In genomic region chr9:128884164-128884563, GRCh38 we compare ENCODE assay signal across 10 cellular contexts. TPM values are rescaled to one million over a fixed set of nuclear protein-coding genes. Genes with fewer than 3 reads are reported as not detected.
DNase-seq lines count a peak whose midpoint lies in the region; ATAC-seq and TF ChIP-seq lines count a peak whose summit lies in the region.
"Had no signal": no experiment of that assay in that cellular context is flagged by ENCODE, and none has a peak within 500 bp of the region (broad histone marks: within the 10 kb centered on the region; RNA-seq: fewer than 3 reads in every experiment).

No MANE protein-coding gene starts in this region.

- no peak for TF ChIP-seq CTCF in DND-41 (IDR thresholded peaks at IDR 0.05; ENCODE audit: borderline replicate concordance, extremely low read depth, low read length, poor library complexity, severe bottlenecking)
- TF ChIP-seq CTCF in RWPE2 (IDR thresholded peaks at IDR 0.05; ENCODE audit: poor library complexity, severe bottlenecking), result no peak
- no peak for TF ChIP-seq CTCF in epithelial cell of esophagus (IDR thresholded peaks at IDR 0.05; ENCODE audit: insufficient read depth, low read depth, low read length, missing control alignments)
- TF ChIP-seq CTCF in progenitor cell of endocrine pancreas (IDR thresholded peaks at IDR 0.05; ENCODE audit: unreplicated experiment), result no peak

- H3K27ac Mint-ChIP-seq in progenitor cell of endocrine pancreas, result peak overlapping the region; percentile 52

- H3K9me3 ChIP-seq in DND-41 (ENCODE audit: insufficient read depth, low read length, severe bottlenecking), result no peaks in the 10 kb centered on the region
- no peaks in the 10 kb centered on the region for H3K9me3 ChIP-seq in RWPE2 (ENCODE audit: severe bottlenecking)

- peaks cover 79% of the 10 kb centered on the region for H3K79me2 ChIP-seq in DND-41 (ENCODE audit: insufficient read depth, low read length)

- H3K4me1 ChIP-seq in DND-41 (ENCODE audit: insufficient read depth, low read length), result peaks cover 26% of the 10 kb centered on the region
- H3K4me1 ChIP-seq in RWPE2 (ENCODE audit: insufficient read depth, poor library complexity, severe bottlenecking), result peaks cover 26% of the 10 kb centered on the region

- no peak for ATAC-seq in DND-41 (ENCODE audit: insufficient read depth, low read depth)
- no peak for ATAC-seq in RWPE2 (ENCODE audit: low read depth)
- ATAC-seq in GM19351 (IDR thresholded peaks at IDR 0.05; ENCODE audit: unreplicated experiment), result no peak

- peaks cover 16% of the 10 kb centered on the region for H4K20me1 ChIP-seq in DND-41 (ENCODE audit: insufficient read depth, low read length)

- peaks cover 20% of the 10 kb centered on the region for H3K4me1 Mint-ChIP-seq in progenitor cell of endocrine pancreas (ENCODE audit: low read depth)

- peak overlapping the region; percentile 38 for H3K4me3 Mint-ChIP-seq in progenitor cell of endocrine pancreas (ENCODE audit: low read depth)

- H3K27ac ChIP-seq in DND-41 (ENCODE audit: low read length) (no peak overlapping the region), RWPE2 (ENCODE audit: poor library complexity, severe bottlenecking) (peak overlapping the region; percentile 91)

- no peaks in the 10 kb centered on the region for H3K27me3 Mint-ChIP-seq in progenitor cell of endocrine pancreas

- peak overlapping the region; percentile 92 for H3K4me2 ChIP-seq in DND-41 (ENCODE audit: insufficient read depth, low read length)

- no peak overlapping the region for H3K9ac ChIP-seq in DND-41 (ENCODE audit: low read depth, low read length)

- H3K27me3 ChIP-seq in DND-41 (ENCODE audit: insufficient read depth, low read length, poor library complexity) (no peaks in the 10 kb centered on the region), RWPE2 (ENCODE audit: insufficient read depth, poor library complexity, severe bottlenecking) (no peaks in the 10 kb centered on the region)

- H2AFZ ChIP-seq in DND-41 (ENCODE audit: low read depth, low read length), result no peak overlapping the region

- DNase-seq in DND-41 (no peak), RWPE2 (ENCODE audit: low spot score) (no peak), epithelial cell of esophagus (ENCODE audit: low read depth) (no peak), progenitor cell of endocrine pancreas (ENCODE audit: low spot score, unreplicated experiment) (no peak), HUDEP-2 (lab: John Stamatoyannopoulos, UW; ENCODE audit: unreplicated experiment in 76 of 76) (no peak), dermis blood vessel endothelial cell (no peak)
- DNase-seq in effector CD4-positive, alpha-beta T cell, result no peak
- DNase-seq: OCI-M1; stimulated activated CD4-positive, alpha-beta T cell treated with anti-CD3 and anti-CD28 coated beads, Interleukin-4, amount 100 ng/mL, for 1 hour had no signal

- no peaks in the 10 kb centered on the region for H3K9me3 Mint-ChIP-seq in progenitor cell of endocrine pancreas (ENCODE audit: low read depth)

- H3K36me3 ChIP-seq in DND-41 (ENCODE audit: insufficient read depth, low read length) (peaks cover 34% of the 10 kb centered on the region), RWPE2 (ENCODE audit: low read depth) (peaks cover 59% of the 10 kb centered on the region)

- peaks cover 4% of the 10 kb centered on the region for H3K36me3 Mint-ChIP-seq in progenitor cell of endocrine pancreas (ENCODE audit: insufficient read depth)

- H3K4me3 ChIP-seq in DND-41 (ENCODE audit: low read depth in 1 of 2, low read length in 2 of 2) (peak overlapping the region in 1 of 2 experiments; percentile 27; a peak in 1 of 4 replicates), RWPE2 (ENCODE audit: severe bottlenecking) (no peak overlapping the region), epithelial cell of esophagus (ENCODE audit: low read length) (peak overlapping the region; percentile 98)

RNA-seq across cellular contexts. Expression of gene LRRC8A, which starts 2.2 kb away (rescaled TPM):
- total RNA-seq in progenitor cell of endocrine pancreas (38.2 and 38.8 TPM in 2 replicates), dermis blood vessel endothelial cell (102 and 154 TPM in 2 replicates)

RNA-seq across cellular contexts. Expression of gene KYAT1, which starts 2.4 kb away (rescaled TPM):
- total RNA-seq in progenitor cell of endocrine pancreas, result 11.5 and 11.7 TPM in 2 replicates
- 5.3 and 9.7 TPM in 2 replicates for total RNA-seq in dermis blood vessel endothelial cell

RNA-seq across cellular contexts. Expression of gene PHYHD1, which starts 36.6 kb away (rescaled TPM):
- total RNA-seq in progenitor cell of endocrine pancreas (19.9 and 21.3 TPM in 2 replicates), dermis blood vessel endothelial cell (0.85 TPM in 1 of 2 replicates, not detected in the other)

RNA-seq across cellular contexts. Expression of gene SPOUT1, which starts 54.6 kb away (rescaled TPM):
- total RNA-seq in progenitor cell of endocrine pancreas (47.5 and 57.9 TPM in 2 replicates), dermis blood vessel endothelial cell (31.1 and 55.7 TPM in 2 replicates)

Comparison
In these comparisons a context has a peak if more than half of its experiments do, and no peak if none do; other contexts are left out.
1. RNA of gene PHYHD1, which starts 36.6 kb away (total RNA-seq): 19.9 to 21.3 TPM in progenitor cell of endocrine pancreas; 0.85 TPM in dermis blood vessel endothelial cell; every median in the first group is over 10 times any median in the second.